In genomic region chr6:150720774-150721233, GRCh38 we compare ENCODE assay signal across 8 cellular contexts.
DNase-seq lines count a peak whose midpoint lies in the region; ATAC-seq and TF ChIP-seq lines count a peak whose summit lies in the region.

No MANE protein-coding gene starts in this region.

- no peak overlapping the region for H3K4me3 Mint-ChIP-seq in activated naive CD8-positive, alpha-beta T cell treated with anti-CD3 and anti-CD28 coated beads, Interleukin-2, amount 50 U/mL, for 24 hours

- no peaks in the 10 kb centered on the region for H3K79me1 ChIP-seq in IMR-90 (ENCODE audit: low read depth in 1 of 2, low read length in 2 of 2)

- H3K4me1 ChIP-seq in IMR-90 (ENCODE audit: control insufficient read depth, insufficient read depth, low read length) = no peaks in the 10 kb centered on the region; the same call in 1 of the 2 replicates
- H3K4me1 ChIP-seq in mesodermal cell (ENCODE audit: control insufficient read depth, insufficient read depth, low read length, poor library complexity, severe bottlenecking) = peaks cover 6% of the 10 kb centered on the region
- H3K4me1 ChIP-seq in effector memory CD4-positive, alpha-beta T cell (ENCODE audit: control insufficient read depth, insufficient read depth, low read length, poor library complexity, severe bottlenecking) = no peaks in the 10 kb centered on the region

- TF ChIP-seq POLR2A in IMR-90 (IDR thresholded peaks at IDR 0.05; ENCODE audit: low read depth, low read length) = no peak

- DNase-seq in IMR-90 (no peak), HUDEP-2 (lab: John Stamatoyannopoulos, UW; ENCODE audit: unreplicated experiment in 76 of 76) (no peak)
- DNase-seq in activated naive CD8-positive, alpha-beta T cell treated with anti-CD3 and anti-CD28 coated beads, Interleukin-2, amount 50 U/mL, for 24 hours = no peak
- DNase-seq in stimulated activated CD4-positive, alpha-beta T cell treated with anti-CD3 and anti-CD28 coated beads, Interleukin-4, amount 100 ng/mL, for 1 hour = no peak
- DNase-seq in effector memory CD4-positive, alpha-beta T cell = no peak

- peaks cover 23% of the 10 kb centered on the region for H3K4me1 Mint-ChIP-seq in activated naive CD8-positive, alpha-beta T cell treated with anti-CD3 and anti-CD28 coated beads, Interleukin-2, amount 50 U/mL, for 24 hours

- no peaks in the 10 kb centered on the region for H3K9me3 Mint-ChIP-seq in activated naive CD8-positive, alpha-beta T cell treated with anti-CD3 and anti-CD28 coated beads, Interleukin-2, amount 50 U/mL, for 24 hours

- TF ChIP-seq RAD21 in IMR-90 (IDR thresholded peaks at IDR 0.05; ENCODE audit: low read length) = no peak

- no peak overlapping the region for H3K4ac ChIP-seq in IMR-90 (ENCODE audit: low read depth, low read length)

- intact Hi-C loops in IMR-90 (cut with micrococcal nuclease) = no loop called here

- no peaks in the 10 kb centered on the region for H3K9me3 ChIP-seq in IMR-90 (ENCODE audit: control insufficient read depth, insufficient read depth, low read length)
- no peaks in the 10 kb centered on the region for H3K9me3 ChIP-seq in mesodermal cell (ENCODE audit: control insufficient read depth, low read length)
- no peaks in the 10 kb centered on the region for H3K9me3 ChIP-seq in effector memory CD4-positive, alpha-beta T cell (ENCODE audit: control insufficient read depth, low read length)

- H3K14ac ChIP-seq in IMR-90 (replicated peaks; ENCODE audit: low read depth, low read length) = no peak overlapping the region

- no peak overlapping the region for H2BK5ac ChIP-seq in IMR-90 (ENCODE audit: low read depth, low read length, poor library complexity, severe bottlenecking)

- H3K27me3 Mint-ChIP-seq in activated naive CD8-positive, alpha-beta T cell treated with anti-CD3 and anti-CD28 coated beads, Interleukin-2, amount 50 U/mL, for 24 hours = peaks cover 8% of the 10 kb centered on the region

- no peak overlapping the region for H4K8ac ChIP-seq in IMR-90 (ENCODE audit: low read depth in 2 of 2, low read length in 2 of 2)

- H2BK20ac ChIP-seq in IMR-90 (ENCODE audit: low read depth, low read length) = no peak overlapping the region

- H3K36me3 ChIP-seq in IMR-90 (ENCODE audit: control insufficient read depth, insufficient read depth, low read length) = no peaks in the 10 kb centered on the region
- no peaks in the 10 kb centered on the region for H3K36me3 ChIP-seq in mesodermal cell (ENCODE audit: control insufficient read depth, insufficient read depth, low read length)
- no peaks in the 10 kb centered on the region for H3K36me3 ChIP-seq in effector memory CD4-positive, alpha-beta T cell (ENCODE audit: control insufficient read depth, insufficient read depth, low read length)

- CTCF ChIA-PET in IMR-90 (lab: Yijun Ruan, JAX) = no interaction called here

- no peaks in the 10 kb centered on the region for H4K20me1 ChIP-seq in IMR-90 (ENCODE audit: insufficient read depth, low read length)

- BruUV-seq in IMR-90 (replicated peaks; lab: Mats Ljungman, UMichigan) = no TSS peak

- no peaks in the 10 kb centered on the region for H3K9me1 ChIP-seq in IMR-90 (ENCODE audit: insufficient read depth, low read length)

- H3K27me3 ChIP-seq in IMR-90 (ENCODE audit: control insufficient read depth, insufficient read depth, low read length) = no peaks in the 10 kb centered on the region; the same call in 1 of the 2 replicates
- H3K27me3 ChIP-seq in effector memory CD4-positive, alpha-beta T cell (replicated peaks; ENCODE audit: control insufficient read depth, insufficient read depth, low read length, poor library complexity, severe bottlenecking) = no peaks in the 10 kb centered on the region

- TF ChIP-seq CTCF in IMR-90 (conservative IDR thresholded peaks at IDR 0.05; ENCODE audit: low read depth, low read length) = no peak

- no peak overlapping the region; the same call in 1 of the 2 replicates for H3K18ac ChIP-seq in IMR-90 (ENCODE audit: low read depth, low read length)

- dilution Hi-C loops in IMR-90 (cut with HindIII; ENCODE audit: low sequenced_read_pairs, unreplicated experiment) = no loop called here

- H3K4me3 ChIP-seq in IMR-90 (ENCODE audit: insufficient read depth, low read depth, low read length) (no peak overlapping the region), mesodermal cell (ENCODE audit: extremely low read depth, insufficient read depth, low read length, poor library complexity, severe bottlenecking) (no peak overlapping the region)
- H3K4me3 ChIP-seq in effector memory CD4-positive, alpha-beta T cell (ENCODE audit: insufficient read depth, low read depth, low read length, poor library complexity, severe bottlenecking) = no peak overlapping the region

- H2AFZ ChIP-seq in IMR-90 (replicated peaks; ENCODE audit: low read length, poor library complexity) = peak overlapping the region; percentile 44

- POLR2A ChIA-PET in IMR-90 (lab: Charles Lee; ENCODE audit: unreplicated experiment) = no interaction called here

- H3K23ac ChIP-seq in IMR-90 (ENCODE audit: low read depth, low read length) = no peak overlapping the region

- in situ Hi-C loops in IMR-90 (cut with MboI; ENCODE audit: low sequenced_read_pairs) = no loop called here

- ATAC-seq in GM18517 (IDR thresholded peaks at IDR 0.05; ENCODE audit: unreplicated experiment) (peak; percentile 98), GM21786 (IDR thresholded peaks at IDR 0.05; ENCODE audit: unreplicated experiment) (peak; percentile 99), IMR-90 (ENCODE audit: low read depth) (no peak)
- peak; percentile 87 for ATAC-seq in activated naive CD8-positive, alpha-beta T cell treated with anti-CD3 and anti-CD28 coated beads, Interleukin-2, amount 50 U/mL, for 24 hours

- H3K27ac ChIP-seq in IMR-90 (ENCODE audit: insufficient read depth, low read length) (no peak overlapping the region), mesodermal cell (ENCODE audit: low read depth, low read length, severe bottlenecking) (peak overlapping the region; percentile 73)
- H3K27ac ChIP-seq in effector memory CD4-positive, alpha-beta T cell (ENCODE audit: insufficient read depth, low read length, poor library complexity, severe bottlenecking) = no peak overlapping the region

- H4K5ac ChIP-seq in IMR-90 (ENCODE audit: low read depth, low read length) = no peak overlapping the region

- H4K91ac ChIP-seq in IMR-90 (ENCODE audit: insufficient read depth, low read depth, low read length) = no peak overlapping the region

- H2AK5ac ChIP-seq in IMR-90 (ENCODE audit: low read depth, low read length) = no peak overlapping the region

- H3K9ac ChIP-seq in IMR-90 (ENCODE audit: low read depth, low read length) = no peak overlapping the region

- 33% methylated on average over 3 of the region's 5 CpGs; no CpG with 5 or more reads in 1 of the 2 experiments for WGBS in IMR-90 (ENCODE audit: extremely low coverage in 2 of 2, insufficient read length in 1 of 2), 2 experiments
- WGBS in mesodermal cell (ENCODE audit: insufficient coverage in 2 of 2), 2 experiments = 36 to 45% methylated on average over 3 to 5 of the region's 5 CpGs

- no peaks in the 10 kb centered on the region for H3K36me3 Mint-ChIP-seq in activated naive CD8-positive, alpha-beta T cell treated with anti-CD3 and anti-CD28 coated beads, Interleukin-2, amount 50 U/mL, for 24 hours (ENCODE audit: low read depth)

- H2BK120ac ChIP-seq in IMR-90 (ENCODE audit: low read depth, low read length) = no peak overlapping the region

- no peak overlapping the region for H2BK15ac ChIP-seq in IMR-90 (ENCODE audit: low read depth, low read length)

- no peak overlapping the region for H2AK9ac ChIP-seq in IMR-90 (replicated peaks; ENCODE audit: low read depth, low read length, poor library complexity)

- H3K4me2 ChIP-seq in IMR-90 (ENCODE audit: low read depth, low read length) = no peak overlapping the region

- no peak overlapping the region for H3K56ac ChIP-seq in IMR-90 (ENCODE audit: extremely low read depth, insufficient read depth, low read length)

- H3K27ac Mint-ChIP-seq in activated naive CD8-positive, alpha-beta T cell treated with anti-CD3 and anti-CD28 coated beads, Interleukin-2, amount 50 U/mL, for 24 hours = no peak overlapping the region

TF ChIP-seq in IMR-90, 13 proteins besides CTCF, POLR2A, EP300 and RAD21:
- TF ChIP-seq MXI1 (IDR thresholded peaks at IDR 0.05; ENCODE audit: borderline replicate concordance, low read depth, low read length) = no peak
- peak; percentile 79 for TF ChIP-seq MAFK (IDR thresholded peaks at IDR 0.05; ENCODE audit: low read depth, low read length)
